Comparison of ENCODE assay signal across 18 cellular contexts in the genomic region with DNA sequence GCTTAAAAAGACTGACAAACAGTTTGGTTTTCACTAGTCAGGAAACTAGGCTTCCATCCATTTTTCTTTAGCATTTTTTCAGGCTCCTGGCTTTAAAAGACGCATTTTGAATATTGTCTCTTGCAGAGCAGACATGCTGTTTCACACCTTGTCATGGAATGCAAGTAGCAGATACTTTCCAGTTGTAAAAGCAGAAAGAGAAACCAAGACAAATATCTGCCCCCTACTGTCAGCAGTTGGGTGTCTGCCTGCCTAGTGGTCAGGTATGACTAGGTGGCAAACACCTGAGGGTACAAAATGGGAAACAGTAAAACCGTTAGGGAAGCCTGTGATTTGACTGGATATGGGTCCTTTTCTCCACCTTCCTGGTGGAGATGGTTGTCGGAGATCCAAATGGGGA.
A peak's percentile ranks its signal among the peaks of the same experiment; 100 is the strongest.
DNase-seq lines count a peak whose midpoint lies in the region; ATAC-seq and TF ChIP-seq lines count a peak whose summit lies in the region.
"Had no signal": no experiment of that assay in that cellular context is flagged by ENCODE, and none has a peak within 500 bp of the region (broad histone marks: within the 10 kb centered on the region; RNA-seq: fewer than 3 reads in every experiment).

No MANE protein-coding gene starts in this region.

- no peaks in the 10 kb centered on the region for H3K36me3 ChIP-seq in endodermal cell (ENCODE audit: control insufficient read depth, insufficient read depth, low read length)
- H3K36me3 ChIP-seq: neutrophil, sigmoid colon had no signal

- no peaks in the 10 kb centered on the region for H3K27me3 Mint-ChIP-seq in endodermal cell (ENCODE audit: insufficient read depth)
- peaks cover 39% of the 10 kb centered on the region for H3K27me3 Mint-ChIP-seq in stimulated activated memory B cell treated with anti-CD40 and anti-IgM and Interleukin-4, amounts not matched to agents 10 μg/mL and 1 μg/mL and 100 μg/mL, for 72 hours

- DNase-seq in stimulated activated CD4-positive, alpha-beta T cell treated with anti-CD3 and anti-CD28 coated beads, Interleukin-4, amount 100 ng/mL, for 24 hours: peak; percentile 10
- no peak for DNase-seq in stimulated activated CD4-positive, alpha-beta T cell treated with anti-CD3 and anti-CD28 coated beads, Interleukin-4, amount 100 ng/mL, for 1 hour
- DNase-seq in HuH-7 (ENCODE audit: low spot score) (peak; percentile 8), endodermal cell (peak; percentile 69), left cardiac atrium (no peak)
- DNase-seq: activated T-cell treated with anti-CD3 and anti-CD28 coated beads, Interleukin-2, amount 50 U/mL, for 1 hour; AML-193; cerebellar nuclear complex; immature natural killer cell; midbrain; NCI-H2081; NCI-H774; sigmoid colon; T-helper 17 cell had no signal

- intact Hi-C loops in left cardiac atrium (cut with DNase I): no loop called here

- H3K27ac ChIP-seq in endodermal cell (ENCODE audit: low read depth, low read length): no peak overlapping the region
- H3K27ac ChIP-seq: neutrophil, sigmoid colon had no signal

- peak; percentile 58 for TF ChIP-seq CTCF in endodermal cell (conservative IDR thresholded peaks at IDR 0.05)

- no peak overlapping the region for H3K9ac ChIP-seq in endodermal cell (ENCODE audit: extremely low read depth, low read length, poor library complexity, severe bottlenecking)

- no peak for ATAC-seq in GM21737 (IDR thresholded peaks at IDR 0.05; ENCODE audit: unreplicated experiment)
- no peak for ATAC-seq in stimulated activated memory B cell treated with anti-CD40 and anti-IgM and Interleukin-4, amounts not matched to agents 10 μg/mL and 1 μg/mL and 100 μg/mL, for 72 hours
- no peak for ATAC-seq in left cardiac atrium
- no peak for ATAC-seq in GM21825 (IDR thresholded peaks at IDR 0.05; ENCODE audit: unreplicated experiment)
- ATAC-seq: T-helper 17 cell had no signal

- peak overlapping the region; percentile 59 for H3K4me3 ChIP-seq in endodermal cell (ENCODE audit: low read length)
- H3K4me3 ChIP-seq: sigmoid colon had no signal

- H3K9me3 ChIP-seq in endodermal cell (ENCODE audit: control insufficient read depth, low read length): peaks cover 19% of the 10 kb centered on the region
- H3K9me3 ChIP-seq: neutrophil, sigmoid colon had no signal

- H3K27ac Mint-ChIP-seq in endodermal cell: no peak overlapping the region
- no peak overlapping the region for H3K27ac Mint-ChIP-seq in stimulated activated memory B cell treated with anti-CD40 and anti-IgM and Interleukin-4, amounts not matched to agents 10 μg/mL and 1 μg/mL and 100 μg/mL, for 72 hours
- H3K27ac Mint-ChIP-seq: immature natural killer cell, T-helper 17 cell had no signal

- H3K4me1 ChIP-seq in endodermal cell (ENCODE audit: control insufficient read depth, insufficient read depth, low read length): no peaks in the 10 kb centered on the region
- H3K4me1 ChIP-seq: sigmoid colon had no signal

- H3K4me1 Mint-ChIP-seq in endodermal cell: peaks cover 20% of the 10 kb centered on the region
- peaks cover 7% of the 10 kb centered on the region for H3K4me1 Mint-ChIP-seq in stimulated activated memory B cell treated with anti-CD40 and anti-IgM and Interleukin-4, amounts not matched to agents 10 μg/mL and 1 μg/mL and 100 μg/mL, for 72 hours
- H3K4me1 Mint-ChIP-seq: immature natural killer cell had no signal

- no peaks in the 10 kb centered on the region for H3K27me3 ChIP-seq in endodermal cell (ENCODE audit: control insufficient read depth, insufficient read depth, low read length, poor library complexity, severe bottlenecking)
- H3K27me3 ChIP-seq: neutrophil, sigmoid colon had no signal

- H3K4me3 Mint-ChIP-seq in endodermal cell: no peak overlapping the region
- no peak overlapping the region for H3K4me3 Mint-ChIP-seq in stimulated activated memory B cell treated with anti-CD40 and anti-IgM and Interleukin-4, amounts not matched to agents 10 μg/mL and 1 μg/mL and 100 μg/mL, for 72 hours
- H3K4me3 Mint-ChIP-seq: immature natural killer cell, T-helper 17 cell had no signal

- peaks cover 8% of the 10 kb centered on the region for H3K9me3 Mint-ChIP-seq in endodermal cell
- H3K9me3 Mint-ChIP-seq in stimulated activated memory B cell treated with anti-CD40 and anti-IgM and Interleukin-4, amounts not matched to agents 10 μg/mL and 1 μg/mL and 100 μg/mL, for 72 hours: no peaks in the 10 kb centered on the region
- H3K9me3 Mint-ChIP-seq: immature natural killer cell had no signal

- H3K36me3 Mint-ChIP-seq in endodermal cell (ENCODE audit: low read depth): no peaks in the 10 kb centered on the region
- H3K36me3 Mint-ChIP-seq in stimulated activated memory B cell treated with anti-CD40 and anti-IgM and Interleukin-4, amounts not matched to agents 10 μg/mL and 1 μg/mL and 100 μg/mL, for 72 hours: no peaks in the 10 kb centered on the region
- H3K36me3 Mint-ChIP-seq: immature natural killer cell had no signal

- 86 to 92% methylated on average over 1 to 3 of the region's 3 CpGs for WGBS in endodermal cell (ENCODE audit: insufficient coverage in 1 of 2, insufficient read length in 1 of 2), 2 experiments

Comparison
In these comparisons a context has a peak if more than half of its experiments do, and no peak if none do; other contexts are left out.
1. DNase-seq: peak in stimulated activated CD4-positive, alpha-beta T cell treated with anti-CD3 and anti-CD28 coated beads, Interleukin-4, amount 100 ng/mL, for 24 hours (single experiment), HuH-7 (single experiment) and endodermal cell (single experiment); none in stimulated activated CD4-positive, alpha-beta T cell treated with anti-CD3 and anti-CD28 coated beads, Interleukin-4, amount 100 ng/mL, for 1 hour (single experiment) and left cardiac atrium (single experiment).